ENCODE assay signal across 19 cellular contexts in genomic region chr10:10128387-10128786, GRCh38.
"Had no signal": no experiment of that assay in that cellular context is flagged by ENCODE, and none has a peak within 500 bp of the region (broad histone marks: within the 10 kb centered on the region; RNA-seq: fewer than 3 reads in every experiment).

No MANE protein-coding gene starts in this region.

- H3K36me3 ChIP-seq: cardiac muscle cell, colonic mucosa, prostate gland, right lobe of liver, WERI-Rb-1 had no signal

- H3K27ac ChIP-seq: cardiac muscle cell, colonic mucosa, prostate gland, right lobe of liver, WERI-Rb-1 had no signal

- DNase-seq: activated CD4-positive, alpha-beta memory T cell treated with anti-CD3 and anti-CD28 coated beads, Interleukin-2, amount 10 ng/mL, durations not matched to agents 7 days and 5 days; activated CD4-positive, alpha-beta T cell treated with anti-CD3 and anti-CD28 coated beads for 36 hours; activated CD8-positive, alpha-beta memory T cell treated with anti-CD3 and anti-CD28 coated beads, Interleukin-2, amount 50 U/mL, for 4 hours; activated gamma-delta T cell treated with Interleukin-2 at 50 U/mL for 16 hours; activated naive CD8-positive, alpha-beta T cell treated with anti-CD3 and anti-CD28 coated beads for 36 hours; activated T-cell treated with anti-CD3 and anti-CD28 coated beads, Interleukin-2, amount 50 U/mL, for 72 hours; aorta; colonic mucosa; glutamatergic neuron; left colon; natural killer cell; right lobe of liver; stimulated activated CD4-positive, alpha-beta T cell treated with anti-CD3 and anti-CD28 coated beads, Interleukin-2, amount 100 ng/mL, for 24 hours; stimulated activated naive CD4-positive, alpha-beta T cell treated with Interleukin-2 at 50 U/mL for 16 hours; T1000; WERI-Rb-1 had no signal

- ATAC-seq: activated CD4-positive, alpha-beta T cell treated with anti-CD3 and anti-CD28 coated beads for 36 hours; activated T-cell treated with anti-CD3 and anti-CD28 coated beads, Interleukin-2, amount 50 U/mL, for 72 hours; left colon; natural killer cell; right lobe of liver had no signal

- H3K27me3 ChIP-seq: cardiac muscle cell, colonic mucosa, right lobe of liver had no signal

- H3K4me1 ChIP-seq: colonic mucosa, prostate gland, right lobe of liver had no signal

- H3K4me3 ChIP-seq: cardiac muscle cell, colonic mucosa, lung, prostate gland, right lobe of liver had no signal

- H3K9me3 ChIP-seq: colonic mucosa, prostate gland, right lobe of liver had no signal
